20 cellular contexts compared by ENCODE assay signal in genomic region chr6:141467881-141468280, GRCh38.
DNase-seq lines count a peak whose midpoint lies in the region; ATAC-seq, FAIRE-seq and TF ChIP-seq lines count a peak whose summit lies in the region.
"Had no signal": no experiment of that assay in that cellular context is flagged by ENCODE, and none has a peak within 500 bp of the region (broad histone marks: within the 10 kb centered on the region; RNA-seq: fewer than 3 reads in every experiment).

No MANE protein-coding gene starts in this region.

- CTCF ChIA-PET in GM12878 (lab: Yijun Ruan, JAX) = interaction anchor here (1.0 to 2.5 kb wide), 3 partner anchors 13 to 16 kb away, joined by 3 to 9 read pairs (median 4); no protein-coding TSS in a partner anchor

- no peaks in the 10 kb centered on the region for H3K36me3 ChIP-seq in GM12878 (ENCODE audit: control insufficient read depth in 2 of 2, insufficient read depth in 2 of 2, low read length in 1 of 2)
- H3K36me3 ChIP-seq in effector memory CD4-positive, alpha-beta T cell (ENCODE audit: control insufficient read depth, insufficient read depth, low read length) = no peaks in the 10 kb centered on the region
- H3K36me3 ChIP-seq: BLaER1 treated with 17β-estradiol and CSF1 and Interleukin-3, amounts not matched to agents 10 nM and 100 nM; transverse colon had no signal

- no peak overlapping the region for H3K4me2 ChIP-seq in GM12878 (ENCODE audit: control insufficient read depth, insufficient read depth)

- no TSS peak for BruUV-seq in GM12878 (replicated peaks; lab: Mats Ljungman, UMichigan)

- no peak overlapping the region for H3K4me3 Mint-ChIP-seq in natural killer cell treated with Interleukin-12 subunit alpha and Interleukin-12 subunit beta and Interleukin-15 and Interleukin-18, amount 100 ng/mL, for 72 hours
- H3K4me3 Mint-ChIP-seq: activated CD4-positive, alpha-beta memory T cell treated with anti-CD3 and anti-CD28 coated beads, Interleukin-2, amount 10 ng/mL, durations not matched to agents 7 days and 5 days; activated naive CD8-positive, alpha-beta T cell treated with anti-CD3 and anti-CD28 coated beads for 36 hours; activated T-cell treated with anti-CD3 and anti-CD28 coated beads, Interleukin-2, amount 50 U/mL, for 72 hours; naive thymus-derived CD8-positive, alpha-beta T cell; stimulated activated memory B cell treated with anti-CD40 and anti-IgM and Interleukin-4, amounts not matched to agents 10 μg/mL and 1 μg/mL and 100 μg/mL, for 72 hours had no signal

- no peaks in the 10 kb centered on the region for H4K20me1 ChIP-seq in GM12878 (ENCODE audit: control insufficient read depth, insufficient read depth)
- H4K20me1 ChIP-seq: BLaER1 treated with 17β-estradiol and CSF1 and Interleukin-3, amounts not matched to agents 10 nM and 100 nM had no signal

- H3K4me1 ChIP-seq in GM12878 (ENCODE audit: control insufficient read depth, insufficient read depth, low read length) = peaks cover 9% of the 10 kb centered on the region
- no peaks in the 10 kb centered on the region for H3K4me1 ChIP-seq in effector memory CD4-positive, alpha-beta T cell (ENCODE audit: control insufficient read depth, insufficient read depth, low read length, poor library complexity, severe bottlenecking)
- H3K4me1 ChIP-seq: psoas muscle, transverse colon had no signal

- intact Hi-C loops in GM12878 (cut with micrococcal nuclease; ENCODE audit: unreplicated experiment) = no loop called here

- TF ChIP-seq CTCF in GM12878 (IDR thresholded peaks at IDR 0.05 in 2 of 3, conservative IDR thresholded peaks at IDR 0.05 in 1 of 3; ENCODE audit: control insufficient read depth in 2 of 3, extremely low read depth in 1 of 3, insufficient read depth in 1 of 3, low read depth in 3 of 3, low read length in 3 of 3) = no peak

- DNase-seq in NCI-H69 (lab: John Stamatoyannopoulos, UW) = peak; percentile 35
- no peak for DNase-seq in GM12878 (ENCODE audit: low read depth, low spot score)
- peak; percentile 64 for DNase-seq in natural killer cell treated with Interleukin-12 subunit alpha and Interleukin-12 subunit beta and Interleukin-15 and Interleukin-18, amount 100 ng/mL, for 72 hours (ENCODE audit: low spot score)
- DNase-seq in DMS 273 treated with DMSO at 0.1 percent for 48 hours (lab: John Stamatoyannopoulos, UW) = no peak
- no peak for DNase-seq in effector memory CD4-positive, alpha-beta T cell
- DNase-seq in NCI-H2107 treated with DMSO at 0.1 percent for 48 hours (lab: John Stamatoyannopoulos, UW; ENCODE audit: unreplicated experiment) = no peak
- DNase-seq: activated CD4-positive, alpha-beta memory T cell treated with anti-CD3 and anti-CD28 coated beads, Interleukin-2, amount 10 ng/mL, durations not matched to agents 7 days and 5 days; activated naive CD8-positive, alpha-beta T cell treated with anti-CD3 and anti-CD28 coated beads for 36 hours; activated T-cell treated with anti-CD3 and anti-CD28 coated beads, Interleukin-2, amount 50 U/mL, for 72 hours; cerebellar nuclear complex; H7; naive thymus-derived CD8-positive, alpha-beta T cell; NCI-H187 treated with DMSO at 0.1 percent for 48 hours; NCI-H526; psoas muscle; stimulated activated CD4-positive, alpha-beta T cell treated with anti-CD3 and anti-CD28 coated beads, Interleukin-12 subunit alpha, Interleukin-12 subunit beta, amount 100 ng/mL, for 4 hours; transverse colon had no signal

- in situ Hi-C loops in GM12878 (cut with MboI) = no loop called here

- H3K9me3 Mint-ChIP-seq in natural killer cell treated with Interleukin-12 subunit alpha and Interleukin-12 subunit beta and Interleukin-15 and Interleukin-18, amount 100 ng/mL, for 72 hours = no peaks in the 10 kb centered on the region
- H3K9me3 Mint-ChIP-seq: activated CD4-positive, alpha-beta memory T cell treated with anti-CD3 and anti-CD28 coated beads, Interleukin-2, amount 10 ng/mL, durations not matched to agents 7 days and 5 days; naive thymus-derived CD8-positive, alpha-beta T cell; stimulated activated memory B cell treated with anti-CD40 and anti-IgM and Interleukin-4, amounts not matched to agents 10 μg/mL and 1 μg/mL and 100 μg/mL, for 72 hours had no signal

- ATAC-seq in GM18520 (IDR thresholded peaks at IDR 0.05; ENCODE audit: unreplicated experiment) (peak; percentile 35), GM12878 (peak; percentile 48)
- ATAC-seq in natural killer cell treated with Interleukin-12 subunit alpha and Interleukin-12 subunit beta and Interleukin-15 and Interleukin-18, amount 100 ng/mL, for 72 hours = peak in 1 of 2 donors; percentile 70
- ATAC-seq: activated T-cell treated with anti-CD3 and anti-CD28 coated beads, Interleukin-2, amount 50 U/mL, for 72 hours; naive thymus-derived CD8-positive, alpha-beta T cell; psoas muscle; stimulated activated memory B cell treated with anti-CD40 and anti-IgM and Interleukin-4, amounts not matched to agents 10 μg/mL and 1 μg/mL and 100 μg/mL, for 72 hours had no signal

- no peak for TF ChIP-seq RAD21 in GM12878 (IDR thresholded peaks at IDR 0.05; ENCODE audit: insufficient read depth, low read depth, low read length)

- no peak overlapping the region for H3K9ac ChIP-seq in GM12878 (ENCODE audit: control insufficient read depth, insufficient read depth, low read length)
- H3K9ac ChIP-seq: BLaER1 treated with 17β-estradiol and CSF1 and Interleukin-3, amounts not matched to agents 10 nM and 100 nM had no signal

- no peaks in the 10 kb centered on the region for H3K27me3 ChIP-seq in GM12878 (replicated peaks in 1 of 2; ENCODE audit: control insufficient read depth in 2 of 2, insufficient read depth in 2 of 2, low read length in 1 of 2)
- no peaks in the 10 kb centered on the region for H3K27me3 ChIP-seq in effector memory CD4-positive, alpha-beta T cell (replicated peaks; ENCODE audit: control insufficient read depth, insufficient read depth, low read length, poor library complexity, severe bottlenecking)
- H3K27me3 ChIP-seq: BLaER1 treated with 17β-estradiol and CSF1 and Interleukin-3, amounts not matched to agents 10 nM and 100 nM; transverse colon had no signal

- H3K36me3 Mint-ChIP-seq in natural killer cell treated with Interleukin-12 subunit alpha and Interleukin-12 subunit beta and Interleukin-15 and Interleukin-18, amount 100 ng/mL, for 72 hours = no peaks in the 10 kb centered on the region
- H3K36me3 Mint-ChIP-seq: activated naive CD8-positive, alpha-beta T cell treated with anti-CD3 and anti-CD28 coated beads for 36 hours; naive thymus-derived CD8-positive, alpha-beta T cell; stimulated activated memory B cell treated with anti-CD40 and anti-IgM and Interleukin-4, amounts not matched to agents 10 μg/mL and 1 μg/mL and 100 μg/mL, for 72 hours had no signal

- POLR2A ChIA-PET in GM12878 (lab: Charles Lee) = interaction anchor here (1.8 kb wide), 1 partner anchor 15 kb away, joined by 6 read pairs; no protein-coding TSS in a partner anchor

- TF ChIP-seq EP300 in GM12878 (IDR thresholded peaks at IDR 0.05; ENCODE audit: borderline replicate concordance in 1 of 2, control insufficient read depth in 1 of 2, low read depth in 2 of 2, low read length in 2 of 2) = 0 out of 4 replicates have a peak, but pooled peaks of 1 of the 2 experiments have one; percentile 18

- peaks cover 7 to 8% of the 10 kb centered on the region in 2 donors for H3K27me3 Mint-ChIP-seq in natural killer cell treated with Interleukin-12 subunit alpha and Interleukin-12 subunit beta and Interleukin-15 and Interleukin-18, amount 100 ng/mL, for 72 hours
- H3K27me3 Mint-ChIP-seq: activated CD4-positive, alpha-beta memory T cell treated with anti-CD3 and anti-CD28 coated beads, Interleukin-2, amount 10 ng/mL, durations not matched to agents 7 days and 5 days; activated naive CD8-positive, alpha-beta T cell treated with anti-CD3 and anti-CD28 coated beads for 36 hours; naive thymus-derived CD8-positive, alpha-beta T cell; stimulated activated memory B cell treated with anti-CD40 and anti-IgM and Interleukin-4, amounts not matched to agents 10 μg/mL and 1 μg/mL and 100 μg/mL, for 72 hours had no signal

- no peak for TF ChIP-seq POLR2A in GM12878 (IDR thresholded peaks at IDR 0.05; ENCODE audit: low read depth, low read length)

- H2AFZ ChIP-seq in GM12878 (ENCODE audit: control insufficient read depth, low read depth, low read length) = no peak overlapping the region

- peaks cover 13% of the 10 kb centered on the region in 2 donors for H3K4me1 Mint-ChIP-seq in natural killer cell treated with Interleukin-12 subunit alpha and Interleukin-12 subunit beta and Interleukin-15 and Interleukin-18, amount 100 ng/mL, for 72 hours (ENCODE audit: low read depth in 2 of 2)

- SMC1A ChIA-PET in GM12878 (lab: Charles Lee; ENCODE audit: uncharacterized antibody, unreplicated experiment) = interaction anchor here (1.0 to 9.5 kb wide), 5 partner anchors 15 to 389 kb away, joined by 3 to 86 read pairs (median 4); no protein-coding TSS in a partner anchor

- RAD21 ChIA-PET in GM12878 (lab: Charles Lee; ENCODE audit: unreplicated experiment) = interaction anchor here (1.2 to 3.9 kb wide), 2 partner anchors 16 to 94 kb away, joined by 4 to 32 read pairs; no protein-coding TSS in a partner anchor

- H3K27ac ChIP-seq in GM12878 (ENCODE audit: control insufficient read depth, insufficient read depth) = no peak overlapping the region
- H3K27ac ChIP-seq in effector memory CD4-positive, alpha-beta T cell (ENCODE audit: insufficient read depth, low read length, poor library complexity, severe bottlenecking) = no peak overlapping the region
- H3K27ac ChIP-seq: BLaER1 treated with 17β-estradiol and CSF1 and Interleukin-3, amounts not matched to agents 10 nM and 100 nM; psoas muscle; transverse colon had no signal

- no peaks in the 10 kb centered on the region for H3K79me2 ChIP-seq in GM12878 (ENCODE audit: control insufficient read depth, insufficient read depth, low read length)

- H3K27ac Mint-ChIP-seq in natural killer cell treated with Interleukin-12 subunit alpha and Interleukin-12 subunit beta and Interleukin-15 and Interleukin-18, amount 100 ng/mL, for 72 hours = no peak overlapping the region
- H3K27ac Mint-ChIP-seq: activated CD4-positive, alpha-beta memory T cell treated with anti-CD3 and anti-CD28 coated beads, Interleukin-2, amount 10 ng/mL, durations not matched to agents 7 days and 5 days; activated naive CD8-positive, alpha-beta T cell treated with anti-CD3 and anti-CD28 coated beads for 36 hours; activated T-cell treated with anti-CD3 and anti-CD28 coated beads, Interleukin-2, amount 50 U/mL, for 72 hours; naive thymus-derived CD8-positive, alpha-beta T cell; stimulated activated memory B cell treated with anti-CD40 and anti-IgM and Interleukin-4, amounts not matched to agents 10 μg/mL and 1 μg/mL and 100 μg/mL, for 72 hours had no signal

- FAIRE-seq in GM12878 (lab: Jason Lieb, UNC) = no peak

- H3K4me3 ChIP-seq in GM12878 = no peak overlapping the region
- no peak overlapping the region for H3K4me3 ChIP-seq in effector memory CD4-positive, alpha-beta T cell (ENCODE audit: insufficient read depth, low read depth, low read length, poor library complexity, severe bottlenecking)
- H3K4me3 ChIP-seq: BLaER1 treated with 17β-estradiol and CSF1 and Interleukin-3, amounts not matched to agents 10 nM and 100 nM; psoas muscle; transverse colon had no signal

- no peaks in the 10 kb centered on the region for H3K9me3 ChIP-seq in GM12878 (replicated peaks; ENCODE audit: control insufficient read depth, insufficient read depth, low read length)
- H3K9me3 ChIP-seq in effector memory CD4-positive, alpha-beta T cell (ENCODE audit: control insufficient read depth, low read length) = no peaks in the 10 kb centered on the region
- H3K9me3 ChIP-seq: psoas muscle, transverse colon had no signal

Comparison
In these comparisons a context has a peak if more than half of its experiments do, and no peak if none do; other contexts are left out.
1. DNase-seq: peak in NCI-H69 (single experiment) and natural killer cell treated with Interleukin-12 subunit alpha and Interleukin-12 subunit beta and Interleukin-15 and Interleukin-18, amount 100 ng/mL, for 72 hours (single experiment); none in GM12878 (single experiment), DMS 273 treated with DMSO at 0.1 percent for 48 hours (single experiment), effector memory CD4-positive, alpha-beta T cell (0 of 3) and NCI-H2107 treated with DMSO at 0.1 percent for 48 hours (single experiment).